ENCODE assay signal across 10 cellular contexts in genomic region chr9:37936965-37937364, GRCh38. TPM values are rescaled to one million over a fixed set of nuclear protein-coding genes. Genes with fewer than 3 reads are reported as not detected.
DNase-seq lines count a peak whose midpoint lies in the region; ATAC-seq and TF ChIP-seq lines count a peak whose summit lies in the region.
"Had no signal": no experiment of that assay in that cellular context is flagged by ENCODE, and none has a peak within 500 bp of the region (broad histone marks: within the 10 kb centered on the region; RNA-seq: fewer than 3 reads in every experiment).

No MANE protein-coding gene starts in this region.

- H3K9me3 Mint-ChIP-seq in activated CD8-positive, alpha-beta memory T cell treated with anti-CD3 and anti-CD28 coated beads, Interleukin-2, amount 10 ng/mL, durations not matched to agents 7 days and 5 days (ENCODE audit: low read depth) = no peaks in the 10 kb centered on the region

- H3K27ac Mint-ChIP-seq in activated CD8-positive, alpha-beta memory T cell treated with anti-CD3 and anti-CD28 coated beads, Interleukin-2, amount 10 ng/mL, durations not matched to agents 7 days and 5 days = no peak overlapping the region

- no peak overlapping the region for H3K4me3 Mint-ChIP-seq in activated CD8-positive, alpha-beta memory T cell treated with anti-CD3 and anti-CD28 coated beads, Interleukin-2, amount 10 ng/mL, durations not matched to agents 7 days and 5 days

- CTCF ChIA-PET in activated CD8-positive, alpha-beta memory T cell treated with anti-CD3 and anti-CD28 coated beads, Interleukin-2, amount 10 ng/mL, durations not matched to agents 7 days and 5 days (lab: Charles Lee) = no interaction called here

- DNase-seq in NCI-H82 (lab: John Stamatoyannopoulos, UW) (peak; percentile 13), NCI-H82 treated with DMSO at 0.1 percent for 48 hours (lab: John Stamatoyannopoulos, UW; ENCODE audit: unreplicated experiment) (no peak), astrocyte of the spinal cord (ENCODE audit: low read depth, low spot score) (peak; percentile 66), left ventricle myocardium inferior (no peak), upper lobe of right lung (no peak), SHP77 (lab: John Stamatoyannopoulos, UW) (no peak)
- no peak for DNase-seq in activated CD8-positive, alpha-beta memory T cell treated with anti-CD3 and anti-CD28 coated beads, Interleukin-2, amount 10 ng/mL, durations not matched to agents 7 days and 5 days
- DNase-seq: NCI-H510A had no signal

- H3K27me3 ChIP-seq in left ventricle myocardium inferior (ENCODE audit: low read depth) (no peaks in the 10 kb centered on the region), upper lobe of right lung (no peaks in the 10 kb centered on the region)

- no peaks in the 10 kb centered on the region for H3K4me1 Mint-ChIP-seq in activated CD8-positive, alpha-beta memory T cell treated with anti-CD3 and anti-CD28 coated beads, Interleukin-2, amount 10 ng/mL, durations not matched to agents 7 days and 5 days

- in situ Hi-C loops in astrocyte of the spinal cord (cut with HindIII; ENCODE audit: low sequenced_read_pairs) = no loop called here

- H3K4me3 ChIP-seq in astrocyte of the spinal cord (ENCODE audit: low read depth, low read length) = no peak overlapping the region
- no peak overlapping the region for H3K4me3 ChIP-seq in left ventricle myocardium inferior
- no peak overlapping the region for H3K4me3 ChIP-seq in upper lobe of right lung
- H3K4me3 ChIP-seq: A549 had no signal

- intact Hi-C loops in left ventricle myocardium inferior (cut with micrococcal nuclease) (no loop called here), upper lobe of right lung (cut with DNase I) (no loop called here)

- H3K9me3 ChIP-seq in left ventricle myocardium inferior (replicated peaks) (no peaks in the 10 kb centered on the region), upper lobe of right lung (no peaks in the 10 kb centered on the region)
- H3K9me3 ChIP-seq: A549 had no signal

- TF ChIP-seq CTCF in astrocyte of the spinal cord (IDR thresholded peaks at IDR 0.05; ENCODE audit: low read depth, low read length) (no peak), left ventricle myocardium inferior (IDR thresholded peaks at IDR 0.05; ENCODE audit: borderline replicate concordance) (no peak), upper lobe of right lung (IDR thresholded peaks at IDR 0.05) (no peak)

- no peaks in the 10 kb centered on the region for H3K27me3 Mint-ChIP-seq in activated CD8-positive, alpha-beta memory T cell treated with anti-CD3 and anti-CD28 coated beads, Interleukin-2, amount 10 ng/mL, durations not matched to agents 7 days and 5 days

- ATAC-seq in upper lobe of right lung (peak; percentile 46), GM21576 (IDR thresholded peaks at IDR 0.05; ENCODE audit: unreplicated experiment) (no peak)
- ATAC-seq in activated CD8-positive, alpha-beta memory T cell treated with anti-CD3 and anti-CD28 coated beads, Interleukin-2, amount 10 ng/mL, durations not matched to agents 7 days and 5 days = no peak
- ATAC-seq: A549 had no signal

- H3K27ac ChIP-seq in left ventricle myocardium inferior (replicated peaks) (peak overlapping the region; percentile 71), upper lobe of right lung (no peak overlapping the region)

- H3K36me3 ChIP-seq in left ventricle myocardium inferior (no peaks in the 10 kb centered on the region), upper lobe of right lung (no peaks in the 10 kb centered on the region)

- H3K4me1 ChIP-seq in left ventricle myocardium inferior = peaks cover 42% of the 10 kb centered on the region
- peaks cover 15% of the 10 kb centered on the region for H3K4me1 ChIP-seq in upper lobe of right lung

- no peaks in the 10 kb centered on the region for H3K36me3 Mint-ChIP-seq in activated CD8-positive, alpha-beta memory T cell treated with anti-CD3 and anti-CD28 coated beads, Interleukin-2, amount 10 ng/mL, durations not matched to agents 7 days and 5 days

RNA-seq across cellular contexts. Expression of gene SLC25A51, which starts 33.0 kb away (rescaled TPM):
- total RNA-seq in left ventricle myocardium inferior = 21.4 TPM
- 24.5 TPM for total RNA-seq in upper lobe of right lung
- total RNA-seq in activated CD8-positive, alpha-beta memory T cell treated with anti-CD3 and anti-CD28 coated beads, Interleukin-2, amount 10 ng/mL, durations not matched to agents 7 days and 5 days = 10 to 100 TPM; 28.3 to 30.0 TPM

Comparison
In these comparisons a context has a peak if more than half of its experiments do, and no peak if none do; other contexts are left out.
1. DNase-seq: peak in NCI-H82 (single experiment) and astrocyte of the spinal cord (single experiment); none in NCI-H82 treated with DMSO at 0.1 percent for 48 hours (single experiment), left ventricle myocardium inferior (single experiment), upper lobe of right lung (single experiment), activated CD8-positive, alpha-beta memory T cell treated with anti-CD3 and anti-CD28 coated beads, Interleukin-2, amount 10 ng/mL, durations not matched to agents 7 days and 5 days (single experiment) and SHP77 (0 of 2).